1 cellular context compared by ENCODE assay signal in the genomic region with DNA sequence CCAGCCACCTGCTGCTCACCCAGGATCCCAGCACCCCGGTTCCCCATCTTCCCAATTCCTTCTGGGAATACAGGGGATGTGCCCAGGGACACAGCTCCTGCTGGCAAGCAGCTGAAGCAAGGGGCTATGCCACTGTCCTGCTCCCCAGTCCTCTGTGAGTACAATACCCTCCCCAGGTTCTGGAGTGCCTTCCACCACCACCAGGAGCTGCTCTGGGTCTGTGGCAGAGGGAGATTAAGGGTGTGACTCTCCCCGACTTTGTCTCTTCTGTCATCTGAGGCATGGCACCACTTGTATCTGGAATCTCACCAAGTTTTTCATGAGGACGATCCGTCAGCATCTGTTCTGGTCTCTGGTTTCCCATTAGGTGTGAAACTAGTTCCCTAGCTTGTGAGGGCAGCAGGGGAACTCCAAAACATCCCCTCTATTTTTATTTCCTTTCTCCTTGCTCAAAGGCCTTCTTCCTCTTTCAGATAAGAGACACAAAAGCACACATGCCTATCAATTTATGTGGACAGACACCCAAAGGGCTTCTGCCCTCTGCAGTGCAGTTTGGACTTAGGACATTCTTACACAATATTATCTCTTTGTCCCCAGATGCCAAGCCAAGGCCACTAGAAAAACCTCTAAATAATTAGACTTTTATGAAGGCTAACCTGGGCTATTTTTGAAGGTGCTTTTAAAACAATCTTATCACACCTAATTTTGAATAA.
A peak's percentile ranks its signal among the peaks of the same experiment; 100 is the strongest.
TF ChIP-seq lines count a peak whose summit lies in the region.

No MANE protein-coding gene starts in this region.

TF ChIP-seq in HepG2, 621 proteins besides CTCF, POLR2A, EP300 and RAD21 (continued from another document):
- TF ChIP-seq POGZ (CRISPR knock-in tag; IDR thresholded peaks at IDR 0.05) (peak; percentile 59; the same call in 1 of the 2 replicates), KAT8 (CRISPR knock-in tag; IDR thresholded peaks at IDR 0.05) (peak; percentile 68; the same call in 1 of the 2 replicates), STAG1 (CRISPR knock-in tag; IDR thresholded peaks at IDR 0.05) (peak; percentile 0; the same call in 1 of the 2 replicates)
